Comparison of ENCODE assay signal across 16 cellular contexts in the genomic region with DNA sequence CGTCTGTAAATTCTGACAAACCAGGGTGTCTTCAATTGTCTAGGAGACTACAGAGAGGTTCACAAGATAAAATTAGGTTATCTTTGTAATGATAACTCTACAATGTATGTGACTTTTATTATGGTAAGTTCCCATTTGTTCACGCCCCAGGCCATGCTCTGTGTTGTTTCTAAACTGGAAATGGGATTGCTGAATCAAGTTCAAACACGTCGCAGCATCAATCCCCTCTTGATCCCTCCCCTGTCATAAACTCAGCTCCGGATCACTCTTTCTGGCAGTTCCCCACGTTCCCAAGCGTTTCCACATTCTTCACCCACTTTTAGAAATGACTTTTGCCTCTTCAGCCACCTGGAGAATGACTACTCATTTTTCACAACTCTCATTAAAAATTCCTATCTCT.
DNase-seq lines count a peak whose midpoint lies in the region; ATAC-seq and TF ChIP-seq lines count a peak whose summit lies in the region.
"Had no signal": no experiment of that assay in that cellular context is flagged by ENCODE, and none has a peak within 500 bp of the region (broad histone marks: within the 10 kb centered on the region; RNA-seq: fewer than 3 reads in every experiment).

No MANE protein-coding gene starts in this region.

- H3K4me3 ChIP-seq in HAP-1 = no peak overlapping the region
- no peak overlapping the region for H3K4me3 ChIP-seq in SJSA1
- H3K4me3 ChIP-seq: GM23248 had no signal

- no peaks in the 10 kb centered on the region for H3K27me3 ChIP-seq in HAP-1 (ENCODE audit: low read depth)
- no peaks in the 10 kb centered on the region for H3K27me3 ChIP-seq in SJSA1 (replicated peaks)

- H3K9me3 Mint-ChIP-seq in progenitor cell of endocrine pancreas (ENCODE audit: low read depth) = no peaks in the 10 kb centered on the region
- no peaks in the 10 kb centered on the region for H3K9me3 Mint-ChIP-seq in glutamatergic neuron (ENCODE audit: unreplicated experiment)

- no peaks in the 10 kb centered on the region for H3K36me3 Mint-ChIP-seq in progenitor cell of endocrine pancreas (ENCODE audit: insufficient read depth)
- no peaks in the 10 kb centered on the region for H3K36me3 Mint-ChIP-seq in glutamatergic neuron (ENCODE audit: unreplicated experiment)
- H3K36me3 Mint-ChIP-seq: IgD-negative memory B cell had no signal

- TF ChIP-seq CTCF in progenitor cell of endocrine pancreas (IDR thresholded peaks at IDR 0.05; ENCODE audit: unreplicated experiment) (no peak), glutamatergic neuron (IDR thresholded peaks at IDR 0.05; ENCODE audit: partially characterized antibody, unreplicated experiment) (no peak)

- no peaks in the 10 kb centered on the region for H3K9me3 ChIP-seq in HAP-1
- H3K9me3 ChIP-seq in SJSA1 (replicated peaks) = no peaks in the 10 kb centered on the region

- no peak for ATAC-seq in HG02970 (IDR thresholded peaks at IDR 0.05; ENCODE audit: low FRiP score, unreplicated experiment)

- peak; percentile 40 for DNase-seq in A172 (ENCODE audit: low spot score)
- peak; percentile 66 to 73 for DNase-seq in HAP-1 (ENCODE audit: low spot score in 2 of 2)
- no peak for DNase-seq in SJSA1 (ENCODE audit: low read depth in 1 of 2, low spot score in 2 of 2)
- DNase-seq in progenitor cell of endocrine pancreas (ENCODE audit: low spot score, unreplicated experiment) = no peak
- DNase-seq in glutamatergic neuron = no peak
- DNase-seq in DMS53 (lab: John Stamatoyannopoulos, UW) = no peak
- DNase-seq: 8988T; C1 segment of cervical spinal cord; CD4-positive, alpha-beta T cell; DMS79 treated with DMSO at 0.1 percent for 48 hours; GF-D8; GM23248; KG1 had no signal

- no peak overlapping the region for H3K4me3 Mint-ChIP-seq in progenitor cell of endocrine pancreas (ENCODE audit: low read depth)
- H3K4me3 Mint-ChIP-seq in glutamatergic neuron (ENCODE audit: unreplicated experiment) = no peak overlapping the region
- H3K4me3 Mint-ChIP-seq: B cell; CD4-positive, alpha-beta T cell; IgD-negative memory B cell had no signal

- H3K4me1 Mint-ChIP-seq in progenitor cell of endocrine pancreas (ENCODE audit: low read depth) (peaks cover 3% of the 10 kb centered on the region), glutamatergic neuron (ENCODE audit: low read depth, unreplicated experiment) (no peaks in the 10 kb centered on the region)
- H3K4me1 Mint-ChIP-seq: B cell, IgD-negative memory B cell had no signal

- H3K27ac ChIP-seq in SJSA1 = peak overlapping the region; percentile 63
- H3K27ac ChIP-seq: GM23248 had no signal

- H3K4me1 ChIP-seq in HAP-1 = peaks cover 9% of the 10 kb centered on the region
- H3K4me1 ChIP-seq in SJSA1 (replicated peaks) = peaks cover 33% of the 10 kb centered on the region

- H3K27me3 Mint-ChIP-seq in progenitor cell of endocrine pancreas (no peaks in the 10 kb centered on the region), glutamatergic neuron (ENCODE audit: unreplicated experiment) (no peaks in the 10 kb centered on the region)
- H3K27me3 Mint-ChIP-seq: B cell; CD4-positive, alpha-beta T cell; IgD-negative memory B cell had no signal

- in situ Hi-C loops in HAP-1 (cut with MboI; ENCODE audit: low sequenced_read_pairs) = no loop called here

- H3K27ac Mint-ChIP-seq in progenitor cell of endocrine pancreas (peak overlapping the region; percentile 74), glutamatergic neuron (ENCODE audit: unreplicated experiment) (no peak overlapping the region)
- H3K27ac Mint-ChIP-seq: B cell; CD4-positive, alpha-beta T cell; IgD-negative memory B cell had no signal

- no peaks in the 10 kb centered on the region for H3K36me3 ChIP-seq in HAP-1 (replicated peaks)
- no peaks in the 10 kb centered on the region for H3K36me3 ChIP-seq in SJSA1

Comparison
In these comparisons a context has a peak if more than half of its experiments do, and no peak if none do; other contexts are left out.
1. DNase-seq: peak in A172 (single experiment) and HAP-1 (2 of 2); none in SJSA1 (0 of 2), progenitor cell of endocrine pancreas (single experiment), glutamatergic neuron (single experiment) and DMS53 (single experiment).